15 cellular contexts compared by ENCODE assay signal in the genomic region with DNA sequence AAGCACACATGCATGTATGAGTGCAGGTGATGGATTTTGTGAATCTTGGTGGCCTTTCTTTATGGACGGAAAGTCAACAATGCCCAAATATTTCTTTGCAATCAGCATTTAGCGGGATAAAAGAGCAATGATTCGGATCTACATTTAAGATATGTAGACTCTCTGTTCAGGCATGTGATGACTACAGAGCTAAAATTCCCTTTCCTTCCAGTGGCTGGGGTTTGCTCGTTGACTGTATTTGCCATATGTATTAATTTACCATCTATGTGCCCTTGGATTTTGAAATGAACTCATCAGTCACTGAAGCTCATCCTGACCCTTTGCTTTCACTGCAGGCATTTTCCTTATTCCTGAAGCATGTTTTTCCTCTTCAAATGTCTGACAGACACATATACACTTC. TPM values are rescaled to one million over a fixed set of nuclear protein-coding genes. Genes with fewer than 3 reads are reported as not detected.
DNase-seq lines count a peak whose midpoint lies in the region; ATAC-seq and TF ChIP-seq lines count a peak whose summit lies in the region.
"Had no signal": no experiment of that assay in that cellular context is flagged by ENCODE, and none has a peak within 500 bp of the region (broad histone marks: within the 10 kb centered on the region; RNA-seq: fewer than 3 reads in every experiment).

No MANE protein-coding gene starts in this region.

- H3F3A ChIP-seq in neural cell (ENCODE audit: insufficient read depth, low read length, poor library complexity, severe bottlenecking), result no peaks in the 10 kb centered on the region

- H3K9me3 ChIP-seq in MG63, result no peaks in the 10 kb centered on the region
- H3K9me3 ChIP-seq in neural cell (ENCODE audit: low read length), result no peaks in the 10 kb centered on the region
- H3K9me3 ChIP-seq in tibial nerve, result no peaks in the 10 kb centered on the region
- H3K9me3 ChIP-seq: Peyer's patch had no signal

- WGBS in tibial nerve, 2 donors, result 67 to 77% methylated on average over 4 of the region's 4 CpGs

- H3K79me2 ChIP-seq in neural cell (replicated peaks; ENCODE audit: insufficient read depth, low read length), result peaks cover 41% of the 10 kb centered on the region

- H3K4me3 ChIP-seq in MG63 (peak overlapping the region; percentile 54), coronary artery (no peak overlapping the region), neural cell (ENCODE audit: low read length) (peak overlapping the region; percentile 71), tibial nerve (no peak overlapping the region)

- H3K36me3 ChIP-seq in MG63 (peaks cover 94% of the 10 kb centered on the region), neural cell (ENCODE audit: insufficient read depth, low read length) (no peaks in the 10 kb centered on the region), tibial nerve (no peaks in the 10 kb centered on the region)
- H3K36me3 ChIP-seq: Peyer's patch had no signal

- H3K27me3 ChIP-seq in MG63, result no peaks in the 10 kb centered on the region
- H3K27me3 ChIP-seq in neural cell (ENCODE audit: insufficient read depth, low read depth, low read length), result no peaks in the 10 kb centered on the region
- H3K27me3 ChIP-seq in tibial nerve, result no peaks in the 10 kb centered on the region
- H3K27me3 ChIP-seq: Peyer's patch had no signal

- H4K20me1 ChIP-seq in neural cell (ENCODE audit: insufficient read depth), result no peaks in the 10 kb centered on the region

- TF ChIP-seq EP300 in neural cell (conservative IDR thresholded peaks at IDR 0.05; ENCODE audit: poor library complexity, severe bottlenecking) (no peak), tibial nerve (IDR thresholded peaks at IDR 0.05) (no peak)

- H3K27ac ChIP-seq in coronary artery (peak overlapping the region; percentile 89 to 94), neural cell (ENCODE audit: low read length) (peak overlapping the region; percentile 99), tibial nerve (peak overlapping the region; percentile 82 to 97 (median 92))

- no peaks in the 10 kb centered on the region for H3K9me2 ChIP-seq in neural cell (ENCODE audit: insufficient read depth, low read length)

- peaks cover 0 to 38% (median 10%) of the 10 kb centered on the region in 4 donors for H3K4me1 ChIP-seq in tibial nerve
- H3K4me1 ChIP-seq: Peyer's patch had no signal

- ATAC-seq in GM18498 (IDR thresholded peaks at IDR 0.05; ENCODE audit: unreplicated experiment) (no peak), HG02763 (IDR thresholded peaks at IDR 0.05; ENCODE audit: unreplicated experiment) (no peak)
- ATAC-seq: stimulated activated naive B cell treated with anti-CD40 and anti-IgM and Interleukin-4, amounts not matched to agents 10 μg/mL and 1 μg/mL and 100 μg/mL, for 72 hours had no signal

- TF ChIP-seq POLR2A in tibial nerve (IDR thresholded peaks at IDR 0.05), result no peak

- TF ChIP-seq CTCF in coronary artery (IDR thresholded peaks at IDR 0.05) (no peak), neural cell (IDR thresholded peaks at IDR 0.05; ENCODE audit: poor library complexity, severe bottlenecking) (no peak), tibial nerve (IDR thresholded peaks at IDR 0.05) (no peak)

- H3K4me2 ChIP-seq in neural cell (ENCODE audit: low read length), result peak overlapping the region; percentile 70

- TF ChIP-seq RAD21 in neural cell (conservative IDR thresholded peaks at IDR 0.05), result no peak

- H3K9ac ChIP-seq in neural cell (ENCODE audit: low read length), result peak overlapping the region; percentile 93

- H2AFZ ChIP-seq in neural cell (ENCODE audit: low read depth, low read length), result peak overlapping the region; percentile 56

- DNase-seq in MG63 (no peak), coronary artery (ENCODE audit: low spot score) (no peak), tibial nerve (ENCODE audit: low spot score in 2 of 2) (no peak)
- no peak for DNase-seq in stimulated activated CD4-positive, alpha-beta T cell treated with anti-CD3 and anti-CD28 coated beads, Interleukin-1b, Interleukin-23, amount 100 ng/mL, for 48 hours
- DNase-seq: activated CD4-positive, alpha-beta T cell treated with anti-CD3 and anti-CD28 coated beads, Interleukin-2, amount 50 U/mL, for 48 hours; cerebellar nuclear complex; Peyer's patch; stimulated activated CD4-positive, alpha-beta T cell treated with anti-CD3 and anti-CD28 coated beads, Interleukin-2, amount 100 ng/mL, for 48 hours; stimulated activated naive B cell treated with anti-CD40 and anti-IgM and Interleukin-4, amounts not matched to agents 10 μg/mL and 1 μg/mL and 100 μg/mL, for 72 hours had no signal

TF ChIP-seq in neural cell, 6 proteins besides CTCF, POLR2A, EP300 and RAD21:
- TF ChIP-seq REST (IDR thresholded peaks at IDR 0.05; ENCODE audit: borderline replicate concordance) (no peak), TAF1 (IDR thresholded peaks at IDR 0.05; ENCODE audit: low read depth) (no peak), MXI1 (conservative IDR thresholded peaks at IDR 0.05; ENCODE audit: poor library complexity, severe bottlenecking) (no peak), EZH2 (IDR thresholded peaks at IDR 0.05; ENCODE audit: borderline replicate concordance, insufficient read depth, low read length, poor library complexity, severe bottlenecking) (no peak)

RNA-seq across cellular contexts. Expression of gene BLID, which starts 13.6 kb away (rescaled TPM):
- total RNA-seq in MG63 (2014; rRNA removed; shearing (Covaris generic); ENCODE audit: low replicate concordance), result not detected in 2 replicates
- not detected in 2 replicates for polyA plus RNA-seq in neural cell
- not detected in 2 replicates for polyA minus RNA-seq in neural cell
- 1 to 10 TPM; 1.7 to 7.0 (median 4.8) TPM for total RNA-seq in tibial nerve
- total RNA-seq: activated T-helper 2 cell treated with anti-CD3 and anti-CD28 coated beads, Interferon-gamma antibody, Interleukin-2, Interleukin-4, amounts not matched to agents 10 μg/mL and 5 μg/mL and 100 μg/mL, durations not matched to agents 14 hours and 24 hours and 36 hours; H9; HepG2; Peyer's patch had no signal
- polyA plus RNA-seq: HepG2 had no signal

Comparison
In these comparisons a context has a peak if more than half of its experiments do, and no peak if none do; other contexts are left out.
1. H3K4me3 ChIP-seq: peak in MG63 (single experiment) and neural cell (single experiment); none in coronary artery (single experiment) and tibial nerve (0 of 4).
2. Peak in every context shown above with its lines, with median percentiles within 50 percentile points of each other: H3K27ac ChIP-seq.